ENCODE assay signal across 2 cellular contexts in genomic region chr11:69499946-69500284, GRCh38.
TF ChIP-seq lines count a peak whose summit lies in the region.

No MANE protein-coding gene starts in this region.

TF ChIP-seq in IMR-90, 13 proteins besides CTCF, POLR2A, EP300 and RAD21 (continued from another document):
- no peak for TF ChIP-seq RCOR1 (IDR thresholded peaks at IDR 0.05; ENCODE audit: insufficient replicate concordance, low read length)
- no peak for TF ChIP-seq SMC3 (IDR thresholded peaks at IDR 0.05; ENCODE audit: low read depth, low read length)
- TF ChIP-seq CEBPB (IDR thresholded peaks at IDR 0.05; ENCODE audit: low read depth, low read length): no peak
- TF ChIP-seq RFX5 (IDR thresholded peaks at IDR 0.05; ENCODE audit: low read depth, low read length): no peak
- TF ChIP-seq NFE2L2 (IDR thresholded peaks at IDR 0.05; ENCODE audit: low read depth, low read length): no peak
- TF ChIP-seq MAFK (IDR thresholded peaks at IDR 0.05; ENCODE audit: low read depth, low read length): no peak
- TF ChIP-seq MXI1 (IDR thresholded peaks at IDR 0.05; ENCODE audit: borderline replicate concordance, low read depth, low read length): no peak
- TF ChIP-seq ELK1 (IDR thresholded peaks at IDR 0.05; ENCODE audit: borderline replicate concordance, low read depth, low read length): no peak
- TF ChIP-seq FOS (IDR thresholded peaks at IDR 0.05; ENCODE audit: low read depth, low read length): no peak
- no peak for TF ChIP-seq USF2 (IDR thresholded peaks at IDR 0.05; ENCODE audit: low read depth, low read length)
- TF ChIP-seq BHLHE40 (IDR thresholded peaks at IDR 0.05; ENCODE audit: low read depth, low read length): no peak
- no peak for TF ChIP-seq MAZ (IDR thresholded peaks at IDR 0.05; ENCODE audit: borderline replicate concordance, low read depth, low read length)

TF ChIP-seq in HepG2, 621 proteins besides CTCF, POLR2A, EP300 and RAD21 (continued from another document and continues in another):
- TF ChIP-seq TCF7 (IDR thresholded peaks at IDR 0.05; ENCODE audit: low read depth) (no peak), RFX3 (CRISPR knock-in tag; IDR thresholded peaks at IDR 0.05) (no peak), MAZ (IDR thresholded peaks at IDR 0.05; ENCODE audit: borderline replicate concordance, low read depth, low read length) (no peak), MAZ (CRISPR knock-in tag; IDR thresholded peaks at IDR 0.05; ENCODE audit: low read depth) (no peak), BRF2 (CRISPR knock-in tag; IDR thresholded peaks at IDR 0.05) (no peak), SNRNP70 (IDR thresholded peaks at IDR 0.05; ENCODE audit: low read depth, low read length) (no peak), ZNF646 (CRISPR knock-in tag; IDR thresholded peaks at IDR 0.05) (no peak), HIVEP1 (CRISPR knock-in tag; IDR thresholded peaks at IDR 0.05) (no peak), HMGA1 (CRISPR knock-in tag; conservative IDR thresholded peaks at IDR 0.05) (no peak), ZNF251 (CRISPR knock-in tag; IDR thresholded peaks at IDR 0.05) (no peak), SIX4 (CRISPR knock-in tag; IDR thresholded peaks at IDR 0.05) (no peak), PREB (CRISPR knock-in tag; IDR thresholded peaks at IDR 0.05) (no peak), ZFP91 (CRISPR knock-in tag; IDR thresholded peaks at IDR 0.05; ENCODE audit: borderline replicate concordance) (peak; percentile 25; the same call in 1 of the 2 replicates), ZNF280B (CRISPR knock-in tag; IDR thresholded peaks at IDR 0.05; ENCODE audit: borderline replicate concordance) (no peak), CENPT (CRISPR knock-in tag; IDR thresholded peaks at IDR 0.05; ENCODE audit: low read depth) (no peak), ZNF549 (CRISPR knock-in tag; IDR thresholded peaks at IDR 0.05) (no peak), TFDP1 (CRISPR knock-in tag; IDR thresholded peaks at IDR 0.05; ENCODE audit: borderline replicate concordance) (peak; percentile 61; the same call in 1 of the 2 replicates), MAX (IDR thresholded peaks at IDR 0.05) (peak; percentile 68), KAT7 (CRISPR knock-in tag; IDR thresholded peaks at IDR 0.05; ENCODE audit: borderline replicate concordance) (no peak), ELK4 (CRISPR knock-in tag; IDR thresholded peaks at IDR 0.05; ENCODE audit: borderline replicate concordance) (no peak), ZNF687 (CRISPR knock-in tag; IDR thresholded peaks at IDR 0.05) (peak; percentile 48), BHLHE40 (IDR thresholded peaks at IDR 0.05; ENCODE audit: low read length) (no peak), BORCS8-MEF2B (CRISPR knock-in tag; IDR thresholded peaks at IDR 0.05) (0 out of 2 replicates have a peak, but pooled peaks have one; percentile 31), TIGD3 (CRISPR knock-in tag; IDR thresholded peaks at IDR 0.05; ENCODE audit: borderline replicate concordance) (no peak), ZC3H13 (CRISPR knock-in tag; IDR thresholded peaks at IDR 0.05) (no peak)
